Comparison of ENCODE assay signal across 15 cellular contexts in the genomic region with DNA sequence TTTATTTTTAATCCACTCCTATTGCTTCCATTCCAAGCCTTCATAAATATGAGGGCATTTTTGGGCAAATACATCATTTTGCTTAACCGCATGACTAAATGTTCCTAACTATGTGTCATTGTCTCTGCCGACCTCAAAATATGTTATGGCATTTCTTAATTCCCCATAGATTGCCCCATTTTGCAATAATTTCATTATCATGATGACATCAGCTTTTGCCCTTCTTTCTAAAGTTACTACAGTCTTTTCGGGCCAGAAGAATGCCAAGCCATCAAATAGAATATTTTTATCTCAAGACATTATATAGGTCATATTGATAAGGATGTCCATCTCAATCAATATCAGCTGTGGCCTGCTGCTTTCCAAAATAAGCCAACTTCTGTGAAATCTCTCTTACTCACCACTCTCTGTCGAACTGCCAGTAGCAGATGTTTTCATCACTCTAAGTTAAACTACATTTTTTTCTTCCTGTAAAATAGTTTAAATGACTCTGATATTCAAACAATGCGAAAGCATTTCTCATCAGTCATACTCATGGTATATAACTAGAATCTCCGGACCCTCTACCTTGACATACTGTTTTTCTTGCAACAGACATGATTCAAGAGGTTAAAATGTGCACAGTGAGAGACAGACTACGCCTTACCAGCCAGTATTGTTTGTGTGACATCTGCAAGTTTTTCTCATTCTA.
DNase-seq lines count a peak whose midpoint lies in the region; ATAC-seq and TF ChIP-seq lines count a peak whose summit lies in the region.
"Had no signal": no experiment of that assay in that cellular context is flagged by ENCODE, and none has a peak within 500 bp of the region (broad histone marks: within the 10 kb centered on the region; RNA-seq: fewer than 3 reads in every experiment).

No MANE protein-coding gene starts in this region.

- H2AK5ac ChIP-seq in neuronal stem cell (ENCODE audit: low read depth, low read length), result no peak overlapping the region

- no peak overlapping the region for H2BK15ac ChIP-seq in neuronal stem cell (ENCODE audit: low read length)

- H3F3A ChIP-seq in SK-N-SH (replicated peaks; ENCODE audit: insufficient read depth), result no peaks in the 10 kb centered on the region
- no peaks in the 10 kb centered on the region for H3F3A ChIP-seq in smooth muscle cell (ENCODE audit: low read depth)

- CTCF ChIA-PET in SK-N-SH (lab: Yijun Ruan, JAX), result no interaction called here

- H3K27me3 ChIP-seq in SK-N-SH (ENCODE audit: insufficient read depth) (no peaks in the 10 kb centered on the region), fibroblast of lung (ENCODE audit: control insufficient read depth, insufficient read depth, low read length) (no peaks in the 10 kb centered on the region), smooth muscle cell (ENCODE audit: low read depth) (no peaks in the 10 kb centered on the region), neuronal stem cell (ENCODE audit: control insufficient read depth in 3 of 3, insufficient read depth in 3 of 3, low read depth in 1 of 3, low read length in 3 of 3) (no peaks in the 10 kb centered on the region)
- H3K27me3 ChIP-seq: spleen had no signal

- no peak for TF ChIP-seq EP300 in SK-N-SH (IDR thresholded peaks at IDR 0.05; ENCODE audit: borderline replicate concordance in 1 of 2, low read depth in 1 of 2, low read length in 1 of 2)

- no peak overlapping the region for H3K9ac ChIP-seq in SK-N-SH
- no peak overlapping the region for H3K9ac ChIP-seq in fibroblast of lung (ENCODE audit: insufficient read depth, low read length)
- peak overlapping the region; percentile 12 for H3K9ac ChIP-seq in smooth muscle cell (ENCODE audit: low read depth)
- H3K9ac ChIP-seq in neuronal stem cell (ENCODE audit: low read depth, low read length, poor library complexity), result no peak overlapping the region

- no peak overlapping the region for H2AFZ ChIP-seq in SK-N-SH (ENCODE audit: low read depth)
- no peak overlapping the region for H2AFZ ChIP-seq in fibroblast of lung (ENCODE audit: low read length)
- no peak overlapping the region for H2AFZ ChIP-seq in smooth muscle cell (ENCODE audit: low read depth)
- no peak overlapping the region for H2AFZ ChIP-seq in neuronal stem cell (ENCODE audit: low read length)

- H2BK5ac ChIP-seq in neuronal stem cell (ENCODE audit: low read length), result no peak overlapping the region

- no peak overlapping the region for H3K4me2 ChIP-seq in SK-N-SH
- H3K4me2 ChIP-seq in fibroblast of lung (ENCODE audit: extremely low read depth, insufficient read depth, low read length), result peak overlapping the region; percentile 73
- peak overlapping the region; percentile 70 for H3K4me2 ChIP-seq in smooth muscle cell
- no peak overlapping the region for H3K4me2 ChIP-seq in neuronal stem cell (ENCODE audit: insufficient read depth, low read length, poor library complexity, severe bottlenecking)

- POLR2A ChIA-PET in SK-N-SH (lab: Yijun Ruan, JAX), result no interaction called here

- H4K8ac ChIP-seq in neuronal stem cell (ENCODE audit: low read depth, low read length), result no peak overlapping the region

- H3K14ac ChIP-seq in neuronal stem cell (ENCODE audit: low read length), result no peak overlapping the region

- no peak overlapping the region for H3K4ac ChIP-seq in neuronal stem cell (ENCODE audit: low read length)

- H3K9me3 ChIP-seq in SK-N-SH, result no peaks in the 10 kb centered on the region
- H3K9me3 ChIP-seq in fibroblast of lung (ENCODE audit: control insufficient read depth, insufficient read depth, low read depth, low read length), result no peaks in the 10 kb centered on the region
- H3K9me3 ChIP-seq in smooth muscle cell (replicated peaks; ENCODE audit: low read depth), result no peaks in the 10 kb centered on the region
- no peaks in the 10 kb centered on the region for H3K9me3 ChIP-seq in neuronal stem cell (replicated peaks in 1 of 2; ENCODE audit: control insufficient read depth in 2 of 2, insufficient read depth in 1 of 2, low read depth in 1 of 2, low read length in 2 of 2)
- H3K9me3 ChIP-seq: Caco-2 had no signal

- TF ChIP-seq CTCF in SK-N-SH (IDR thresholded peaks at IDR 0.05) (no peak), fibroblast of lung (conservative IDR thresholded peaks at IDR 0.05 in 1 of 2, IDR thresholded peaks at IDR 0.05 in 1 of 2; ENCODE audit: low read depth in 1 of 2, low read length in 2 of 2) (no peak), smooth muscle cell (IDR thresholded peaks at IDR 0.05; ENCODE audit: borderline replicate concordance, insufficient read depth, poor library complexity, severe bottlenecking) (no peak)

- no peaks in the 10 kb centered on the region for H4K20me1 ChIP-seq in SK-N-SH (ENCODE audit: insufficient read depth)
- H4K20me1 ChIP-seq in fibroblast of lung (ENCODE audit: control insufficient read depth, extremely low read depth, insufficient read depth, low read length), result no peaks in the 10 kb centered on the region
- H4K20me1 ChIP-seq in smooth muscle cell (ENCODE audit: low read depth), result no peaks in the 10 kb centered on the region

- H3K36me3 ChIP-seq in SK-N-SH (replicated peaks in 1 of 2; ENCODE audit: control insufficient read depth in 1 of 2, insufficient read depth in 2 of 2, low read length in 1 of 2) (no peaks in the 10 kb centered on the region), fibroblast of lung (ENCODE audit: control insufficient read depth, insufficient read depth, low read length) (no peaks in the 10 kb centered on the region), smooth muscle cell (ENCODE audit: low read depth) (no peaks in the 10 kb centered on the region), neuronal stem cell (replicated peaks in 1 of 2; ENCODE audit: control insufficient read depth in 2 of 2, insufficient read depth in 2 of 2, low read length in 2 of 2) (no peaks in the 10 kb centered on the region)
- H3K36me3 ChIP-seq: spleen had no signal

- H3K27ac ChIP-seq in SK-N-SH (ENCODE audit: low read depth in 2 of 2, low read length in 1 of 2) (no peak overlapping the region), fibroblast of lung (ENCODE audit: insufficient read depth, low read length) (no peak overlapping the region), smooth muscle cell (ENCODE audit: low read depth) (peak overlapping the region; percentile 84), neuronal stem cell (replicated peaks; ENCODE audit: low read length) (no peak overlapping the region)
- H3K27ac ChIP-seq: spleen had no signal

- no peak for DNase-seq in SK-N-SH
- peak; percentile 27 for DNase-seq in NOMO-1 treated with dmso at 0.1 percent for 144 hours (lab: John Stamatoyannopoulos, UW; ENCODE audit: unreplicated experiment)
- peak; percentile 93 to 94 for DNase-seq in fibroblast of lung (ENCODE audit: low read depth in 2 of 2)
- no peak for DNase-seq in smooth muscle cell (lab: John Stamatoyannopoulos, UW; ENCODE audit: unreplicated experiment)
- DNase-seq in neuronal stem cell (ENCODE audit: low spot score), result no peak
- no peak for DNase-seq in T-helper 9 cell
- DNase-seq: 8988T, activated B cell treated with CpG ODN at 0.5 μM for 24 hours, Caco-2, NCI-H1092, nucleus accumbens, spleen had no signal

- no peaks in the 10 kb centered on the region for H3K9me2 ChIP-seq in SK-N-SH

- no peak overlapping the region for H2BK120ac ChIP-seq in neuronal stem cell (ENCODE audit: low read depth, low read length)

- H3K4me1 ChIP-seq in SK-N-SH (ENCODE audit: control insufficient read depth in 1 of 2, insufficient read depth in 2 of 2, low read depth in 1 of 2, low read length in 1 of 2) (no peaks in the 10 kb centered on the region), fibroblast of lung (ENCODE audit: control insufficient read depth, extremely low read depth, insufficient read depth, low read length) (peaks cover 4% of the 10 kb centered on the region), smooth muscle cell (ENCODE audit: low read depth) (peaks cover 5% of the 10 kb centered on the region), neuronal stem cell (ENCODE audit: control insufficient read depth in 2 of 2, insufficient read depth in 1 of 2, low read depth in 1 of 2, low read length in 2 of 2) (no peaks in the 10 kb centered on the region)
- H3K4me1 ChIP-seq: Caco-2, spleen had no signal

- no peak overlapping the region for H4K91ac ChIP-seq in neuronal stem cell (ENCODE audit: low read depth, low read length, poor library complexity)

- H3K79me2 ChIP-seq in SK-N-SH (ENCODE audit: insufficient read depth), result no peaks in the 10 kb centered on the region
- H3K79me2 ChIP-seq in fibroblast of lung (ENCODE audit: control insufficient read depth, insufficient read depth, low read length), result no peaks in the 10 kb centered on the region
- H3K79me2 ChIP-seq in smooth muscle cell (ENCODE audit: low read depth), result no peaks in the 10 kb centered on the region

- TF ChIP-seq RAD21 in SK-N-SH (IDR thresholded peaks at IDR 0.05; ENCODE audit: low read length), result no peak

- no peak overlapping the region for H3K18ac ChIP-seq in neuronal stem cell (ENCODE audit: low read length)

- no peak overlapping the region for H3K23ac ChIP-seq in neuronal stem cell (ENCODE audit: low read depth, low read length, poor library complexity)

- H3K4me3 ChIP-seq in SK-N-SH (ENCODE audit: low read depth in 2 of 2, low read length in 1 of 2) (no peak overlapping the region), fibroblast of lung (replicated peaks in 1 of 4; ENCODE audit: control extremely low read depth in 1 of 4, insufficient read depth in 1 of 4, low read depth in 3 of 4, low read length in 4 of 4) (no peak overlapping the region), smooth muscle cell (no peak overlapping the region), neuronal stem cell (ENCODE audit: low read length in 2 of 2) (no peak overlapping the region)
- H3K4me3 ChIP-seq: spleen had no signal

- H3K79me1 ChIP-seq in neuronal stem cell (ENCODE audit: low read depth, low read length), result no peaks in the 10 kb centered on the region

- 10% methylated on average over 7 of the region's 7 CpGs for WGBS in SK-N-SH (ENCODE audit: low lambda C conversion rate)
- WGBS in smooth muscle cell (ENCODE audit: low lambda C conversion rate), result 35% methylated on average over 7 of the region's 7 CpGs
- WGBS in neuronal stem cell (ENCODE audit: extremely low coverage in 2 of 2, insufficient read length in 2 of 2, insufficient replicate concordance in 1 of 2), 2 donors, result no CpG with 5 or more reads among the region's 7 CpGs

- no peak overlapping the region for H2BK12ac ChIP-seq in neuronal stem cell (ENCODE audit: low read length)

- no peak for ATAC-seq in SK-N-SH treated with all-trans-retinoic acid at 6 μM for 48 hours
- no peak for ATAC-seq in GM21367 (IDR thresholded peaks at IDR 0.05; ENCODE audit: unreplicated experiment)
- ATAC-seq: HCT116 had no signal

TF ChIP-seq in SK-N-SH treated with all-trans-retinoic acid at 6 μM for 48 hours, 23 proteins besides CTCF, POLR2A, EP300 and RAD21 (continues in another document):
- TF ChIP-seq ZNF8 (CRISPR knock-in tag; IDR thresholded peaks at IDR 0.05) (no peak), ISL1 (CRISPR knock-in tag; IDR thresholded peaks at IDR 0.05) (peak; percentile 61)

TF ChIP-seq in SK-N-SH, 30 proteins besides CTCF, POLR2A, EP300 and RAD21:
- TF ChIP-seq RFX5 (IDR thresholded peaks at IDR 0.05; ENCODE audit: low read length), result no peak

Comparison
In these comparisons a context has a peak if more than half of its experiments do, and no peak if none do; other contexts are left out.
1. DNase-seq: peak in NOMO-1 treated with dmso at 0.1 percent for 144 hours (single experiment) and fibroblast of lung (2 of 2); none in SK-N-SH (single experiment), smooth muscle cell (single experiment), neuronal stem cell (single experiment) and T-helper 9 cell (single experiment).
2. H3K4me2 ChIP-seq: peak in fibroblast of lung (single experiment) and smooth muscle cell (single experiment); none in SK-N-SH (single experiment) and neuronal stem cell (single experiment).